Comparison of ENCODE assay signal across 13 cellular contexts in the genomic region with DNA sequence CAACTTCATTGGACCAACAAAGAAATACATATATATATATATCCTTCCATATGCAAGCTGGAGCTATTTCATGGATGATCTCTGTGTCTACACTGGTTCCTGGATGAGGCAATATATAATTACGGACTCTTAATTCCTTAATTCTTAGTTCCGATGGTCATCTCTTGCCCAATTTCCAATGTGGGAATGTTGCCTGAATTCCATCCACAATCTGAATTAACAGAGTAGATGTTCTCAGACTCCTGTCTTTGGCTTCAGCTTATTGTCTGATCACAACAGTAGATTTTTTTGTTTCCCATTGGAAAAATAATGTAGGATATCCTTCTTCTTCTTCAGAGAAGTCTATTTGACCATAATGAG.
DNase-seq lines count a peak whose midpoint lies in the region; TF ChIP-seq lines count a peak whose summit lies in the region.
"Had no signal": no experiment of that assay in that cellular context is flagged by ENCODE, and none has a peak within 500 bp of the region (broad histone marks: within the 10 kb centered on the region; RNA-seq: fewer than 3 reads in every experiment).

No MANE protein-coding gene starts in this region.

- no peaks in the 10 kb centered on the region for H3K4me1 Mint-ChIP-seq in CD4-positive, alpha-beta memory T cell

- DNase-seq in EH (ENCODE audit: low read depth) = peak; percentile 6
- peak; percentile 33 to 54 for DNase-seq in foreskin fibroblast
- DNase-seq in smooth muscle cell (lab: John Stamatoyannopoulos, UW; ENCODE audit: unreplicated experiment) = no peak
- no peak for DNase-seq in NCI-H69 (lab: John Stamatoyannopoulos, UW)
- no peak for DNase-seq in CD4-positive, alpha-beta memory T cell
- DNase-seq in activated T-cell treated with anti-CD3 and anti-CD28 coated beads for 4 hours = no peak
- DNase-seq: DMS 273 treated with DMSO at 0.1 percent for 48 hours, Karpas-422, NCI-H1105 treated with DMSO at 0.1 percent for 48 hours, NCI-H187, SHP77 treated with DMSO at 0.1 percent for 48 hours had no signal

- H3K27me3 ChIP-seq in smooth muscle cell (ENCODE audit: low read depth) = no peaks in the 10 kb centered on the region
- peaks cover 3% of the 10 kb centered on the region for H3K27me3 ChIP-seq in CD4-positive, alpha-beta memory T cell (ENCODE audit: insufficient read depth, low read length)
- H3K27me3 ChIP-seq: BLaER1 had no signal

- H3K9me3 Mint-ChIP-seq in CD4-positive, alpha-beta memory T cell = peaks cover 0 to 2% (median 0%) of the 10 kb centered on the region in 8 donors

- H3K4me3 Mint-ChIP-seq in CD4-positive, alpha-beta memory T cell = no peak overlapping the region

- POLR2A ChIA-PET in CD4-positive, alpha-beta memory T cell (lab: Charles Lee; ENCODE audit: partially characterized antibody) = no interaction called here

- no peak for TF ChIP-seq CTCF in foreskin fibroblast (IDR thresholded peaks at IDR 0.05; ENCODE audit: low read depth, low read length)
- no peak for TF ChIP-seq CTCF in smooth muscle cell (IDR thresholded peaks at IDR 0.05; ENCODE audit: borderline replicate concordance, insufficient read depth, poor library complexity, severe bottlenecking)

- no peaks in the 10 kb centered on the region for H3K9me3 ChIP-seq in smooth muscle cell (replicated peaks; ENCODE audit: low read depth)
- no peaks in the 10 kb centered on the region for H3K9me3 ChIP-seq in CD4-positive, alpha-beta memory T cell (ENCODE audit: control insufficient read depth in 1 of 2, low read length in 2 of 2)
- H3K9me3 ChIP-seq: BLaER1 had no signal

- peaks cover 6% of the 10 kb centered on the region for H3K4me1 ChIP-seq in smooth muscle cell (ENCODE audit: low read depth)
- no peaks in the 10 kb centered on the region for H3K4me1 ChIP-seq in CD4-positive, alpha-beta memory T cell (ENCODE audit: insufficient read depth, low read length)
- H3K4me1 ChIP-seq: BLaER1 had no signal

- CTCF ChIA-PET in CD4-positive, alpha-beta memory T cell (lab: Charles Lee; ENCODE audit: partially characterized antibody) = no interaction called here

- WGBS in smooth muscle cell (ENCODE audit: low lambda C conversion rate) = 72% methylated on average over 2 of the region's 2 CpGs

- H3K4me3 ChIP-seq in foreskin fibroblast (ENCODE audit: low read depth in 1 of 2, low read length in 2 of 2) = no peak overlapping the region
- H3K4me3 ChIP-seq in smooth muscle cell = no peak overlapping the region
- no peak overlapping the region for H3K4me3 ChIP-seq in CD4-positive, alpha-beta memory T cell (ENCODE audit: low read length in 2 of 2)
- H3K4me3 ChIP-seq: BLaER1 had no signal

- intact Hi-C loops in CD4-positive, alpha-beta memory T cell (cut with micrococcal nuclease) = no loop called here

- no peaks in the 10 kb centered on the region for H3K79me2 ChIP-seq in smooth muscle cell (ENCODE audit: low read depth)

- peaks cover 7 to 10% of the 10 kb centered on the region in 2 donors for H3K27me3 Mint-ChIP-seq in CD4-positive, alpha-beta memory T cell

- H3F3A ChIP-seq in smooth muscle cell (ENCODE audit: low read depth) = no peaks in the 10 kb centered on the region

- H3K27ac Mint-ChIP-seq in CD4-positive, alpha-beta memory T cell = no peak overlapping the region

- no peak overlapping the region for H3K9ac ChIP-seq in smooth muscle cell (ENCODE audit: low read depth)
- H3K9ac ChIP-seq: BLaER1 had no signal

- H3K27ac ChIP-seq in smooth muscle cell (ENCODE audit: low read depth) = peak overlapping the region; percentile 26
- H3K27ac ChIP-seq in CD4-positive, alpha-beta memory T cell (ENCODE audit: low read depth, low read length) = no peak overlapping the region
- H3K27ac ChIP-seq: BLaER1 had no signal

- no peaks in the 10 kb centered on the region for H4K20me1 ChIP-seq in smooth muscle cell (ENCODE audit: low read depth)
- H4K20me1 ChIP-seq: BLaER1 had no signal

- H3K36me3 ChIP-seq in smooth muscle cell (ENCODE audit: low read depth) = no peaks in the 10 kb centered on the region
- H3K36me3 ChIP-seq in CD4-positive, alpha-beta memory T cell (ENCODE audit: insufficient read depth, low read length) = no peaks in the 10 kb centered on the region
- H3K36me3 ChIP-seq: BLaER1 had no signal

- H2AFZ ChIP-seq in smooth muscle cell (ENCODE audit: low read depth) = no peak overlapping the region

- no peaks in the 10 kb centered on the region for H3K36me3 Mint-ChIP-seq in CD4-positive, alpha-beta memory T cell

- peak overlapping the region; percentile 23 for H3K4me2 ChIP-seq in smooth muscle cell
- H3K4me2 ChIP-seq: BLaER1 had no signal

TF ChIP-seq in PFSK-1, 5 proteins besides CTCF, POLR2A, EP300 and RAD21:
- no peak for TF ChIP-seq TAF1 (IDR thresholded peaks at IDR 0.05; ENCODE audit: borderline replicate concordance, insufficient read depth, low read length)
- peak; percentile 2 for TF ChIP-seq FOXP2 (optimal IDR thresholded peaks at IDR 0.05; ENCODE audit: borderline replicate concordance, extremely low read depth, extremely low read length, insufficient read depth)

Comparison
In these comparisons a context has a peak if more than half of its experiments do, and no peak if none do; other contexts are left out.
1. DNase-seq: peak in EH (single experiment) and foreskin fibroblast (2 of 2); none in smooth muscle cell (single experiment), NCI-H69 (single experiment), CD4-positive, alpha-beta memory T cell (0 of 5) and activated T-cell treated with anti-CD3 and anti-CD28 coated beads for 4 hours (single experiment).